8 cellular contexts compared by ENCODE assay signal in genomic region chr3:71495708-71496472, GRCh38.
DNase-seq lines count a peak whose midpoint lies in the region; ATAC-seq and TF ChIP-seq lines count a peak whose summit lies in the region.

No MANE protein-coding gene starts in this region.

- no peaks in the 10 kb centered on the region for H3K27me3 Mint-ChIP-seq in activated T-helper 17 cell treated with anti-CD3 and anti-CD28 coated beads, Interleukin-2, amount 50 U/mL, for 72 hours

- peaks cover 0 to 44% (median 40%) of the 10 kb centered on the region in 9 donors for H3K4me1 ChIP-seq in heart right ventricle

- no peak for TF ChIP-seq CTCF in heart right ventricle (IDR thresholded peaks at IDR 0.05)

- ATAC-seq in heart right ventricle (peak in 6 of 8 donors; percentile 5 to 55 (median 36)), Right ventricle myocardium superior (ENCODE audit: poor library complexity) (no peak), GM19351 (IDR thresholded peaks at IDR 0.05; ENCODE audit: unreplicated experiment) (no peak), GM21447 (IDR thresholded peaks at IDR 0.05; ENCODE audit: unreplicated experiment) (no peak), HG03135 (IDR thresholded peaks at IDR 0.05; ENCODE audit: unreplicated experiment) (no peak)
- ATAC-seq in activated T-helper 17 cell treated with anti-CD3 and anti-CD28 coated beads, Interleukin-2, amount 50 U/mL, for 72 hours (replicated peaks) = peak; percentile 74

- H3K36me3 Mint-ChIP-seq in activated T-helper 17 cell treated with anti-CD3 and anti-CD28 coated beads, Interleukin-2, amount 50 U/mL, for 72 hours (ENCODE audit: low read depth) = peaks cover 20% of the 10 kb centered on the region

- intact Hi-C loops in heart right ventricle (cut with DNase I) (no loop called here), Right ventricle myocardium superior (cut with DNase I) (no loop called here)

- H3K36me3 ChIP-seq in heart right ventricle = peaks cover 0 to 24% (median 0%) of the 10 kb centered on the region in 9 donors

- DNase-seq in heart right ventricle (no peak), Right ventricle myocardium superior (no peak), iris pigment epithelial cell (ENCODE audit: low read depth) (peak; percentile 95), medulla oblongata (ENCODE audit: extremely low spot score) (no peak)

- peak overlapping the region; percentile 69 for H3K4me3 Mint-ChIP-seq in activated T-helper 17 cell treated with anti-CD3 and anti-CD28 coated beads, Interleukin-2, amount 50 U/mL, for 72 hours

- no peaks in the 10 kb centered on the region for H3K27me3 ChIP-seq in heart right ventricle

- peak overlapping the region in 2 of 10 donors; percentile 9 to 25 for H3K4me3 ChIP-seq in heart right ventricle

- H3K9me3 Mint-ChIP-seq in activated T-helper 17 cell treated with anti-CD3 and anti-CD28 coated beads, Interleukin-2, amount 50 U/mL, for 72 hours = peaks cover 7% of the 10 kb centered on the region

- H3K4me1 Mint-ChIP-seq in activated T-helper 17 cell treated with anti-CD3 and anti-CD28 coated beads, Interleukin-2, amount 50 U/mL, for 72 hours = peaks cover 60% of the 10 kb centered on the region

- WGBS in heart right ventricle, 2 donors = 81 to 87% methylated on average over 5 of the region's 5 CpGs

- H3K27ac ChIP-seq in heart right ventricle = peak overlapping the region in 6 of 10 donors; percentile 33 to 80 (median 50)

- H3K9me3 ChIP-seq in heart right ventricle = peaks cover 0 to 7% (median 0%) of the 10 kb centered on the region in 11 donors

- H3K27ac Mint-ChIP-seq in activated T-helper 17 cell treated with anti-CD3 and anti-CD28 coated beads, Interleukin-2, amount 50 U/mL, for 72 hours = peak overlapping the region; percentile 82

Comparison
In these comparisons a context has a peak if more than half of its experiments do, and no peak if none do; other contexts are left out.
1. ATAC-seq: peak in heart right ventricle (6 of 8) and activated T-helper 17 cell treated with anti-CD3 and anti-CD28 coated beads, Interleukin-2, amount 50 U/mL, for 72 hours (single experiment); none in Right ventricle myocardium superior (single experiment), GM19351 (single experiment), GM21447 (single experiment) and HG03135 (single experiment).